In genomic region chr7:17697128-17697881, GRCh38 we compare ENCODE assay signal across 21 cellular contexts.
A peak's percentile ranks its signal among the peaks of the same experiment; 100 is the strongest.
DNase-seq lines count a peak whose midpoint lies in the region; ATAC-seq and TF ChIP-seq lines count a peak whose summit lies in the region.
"Had no signal": no experiment of that assay in that cellular context is flagged by ENCODE, and none has a peak within 500 bp of the region (broad histone marks: within the 10 kb centered on the region; RNA-seq: fewer than 3 reads in every experiment).

No MANE protein-coding gene starts in this region.

- TF ChIP-seq POLR2A in lower leg skin (IDR thresholded peaks at IDR 0.05): no peak

- TF ChIP-seq CTCF in right atrium auricular region (IDR thresholded peaks at IDR 0.05) (no peak), lower lobe of right lung (IDR thresholded peaks at IDR 0.05) (no peak), type B pancreatic cell (conservative IDR thresholded peaks at IDR 0.05) (no peak), lower leg skin (IDR thresholded peaks at IDR 0.05) (no peak)

- H3K36me3 ChIP-seq in right atrium auricular region (no peaks in the 10 kb centered on the region), lower lobe of right lung (no peaks in the 10 kb centered on the region)
- H3K36me3 ChIP-seq: transverse colon had no signal

- 88 to 90% methylated on average over 4 of the region's 4 CpGs for WGBS in lower leg skin, 2 donors

- H3K4me3 Mint-ChIP-seq in type B pancreatic cell: no peak overlapping the region
- H3K4me3 Mint-ChIP-seq: activated CD4-positive, alpha-beta T cell treated with anti-CD3 and anti-CD28 coated beads, Interleukin-2, amount 10 ng/mL, durations not matched to agents 24 days and 14 days; activated T-helper 1 cell treated with anti-CD3 and anti-CD28 coated beads, Interleukin-12 subunit alpha, Interleukin-12 subunit beta, Interleukin-2, Interleukin-4 antibody, amounts not matched to agents 30 ng/mL and 10 ng/mL and 1 ng/mL, durations not matched to agents 14 hours and 24 hours and 36 hours; B cell had no signal

- H3K4me3 ChIP-seq in right atrium auricular region: no peak overlapping the region
- H3K4me3 ChIP-seq in lower lobe of right lung: no peak overlapping the region
- no peak overlapping the region for H3K4me3 ChIP-seq in lower leg skin (ENCODE audit: low read depth, poor library complexity, severe bottlenecking)
- H3K4me3 ChIP-seq: skin epidermis, transverse colon had no signal

- H3K9me3 ChIP-seq in right atrium auricular region (peaks cover 0 to 32% of the 10 kb centered on the region in 2 donors), lower lobe of right lung (peaks cover 22% of the 10 kb centered on the region)

- intact Hi-C loops in Right ventricle myocardium superior (cut with DNase I) (no loop called here), lower lobe of right lung (cut with DNase I) (no loop called here), lower leg skin (cut with DNase I; ENCODE audit: low total_unique reads) (loop anchor here (10.0 kb wide), 1 partner anchor 647 kb away; no protein-coding TSS in a partner anchor)

- peak; percentile 46 for DNase-seq in Right ventricle myocardium superior
- no peak for DNase-seq in right atrium auricular region (ENCODE audit: low spot score)
- peak; percentile 68 for DNase-seq in fibroblast of peridontal ligament (ENCODE audit: extremely low read depth)
- DNase-seq in lower lobe of right lung: no peak
- DNase-seq in type B pancreatic cell (ENCODE audit: extremely low spot score, unreplicated experiment): no peak
- no peak for DNase-seq in lower leg skin (ENCODE audit: low spot score in 2 of 2)
- DNase-seq in HuH-7 (ENCODE audit: low spot score): no peak
- no peak for DNase-seq in H4 (ENCODE audit: low spot score)
- DNase-seq: 8988T; activated naive CD4-positive, alpha-beta T cell treated with anti-CD3 and anti-CD28 coated beads, Interleukin-2, amount 50 U/mL, for 16 hours; central memory CD4-positive, alpha-beta T cell; NCI-H510A; SK-N-SH; stimulated activated CD4-positive, alpha-beta T cell treated with anti-CD3 and anti-CD28 coated beads, Interleukin-2, amount 100 ng/mL, for 24 hours; stimulated activated naive CD8-positive, alpha-beta T cell treated with anti-CD3 and anti-CD28 coated beads, Interleukin-15, Interleukin-2, amounts not matched to agents 100 U/mL and 50 U/mL, for 24 hours had no signal

- ATAC-seq in Right ventricle myocardium superior (ENCODE audit: poor library complexity) (peak; percentile 88), lower lobe of right lung (peak; percentile 19 to 41)
- ATAC-seq: stimulated activated naive CD8-positive, alpha-beta T cell treated with anti-CD3 and anti-CD28 coated beads, Interleukin-15, Interleukin-2, amounts not matched to agents 100 U/mL and 50 U/mL, for 24 hours had no signal

- peaks cover 15% of the 10 kb centered on the region for H3K4me1 Mint-ChIP-seq in type B pancreatic cell (ENCODE audit: unreplicated experiment)
- H3K4me1 Mint-ChIP-seq: activated CD4-positive, alpha-beta T cell treated with anti-CD3 and anti-CD28 coated beads, Interleukin-2, amount 10 ng/mL, durations not matched to agents 24 days and 14 days; B cell had no signal

- H3K27me3 Mint-ChIP-seq in type B pancreatic cell: no peaks in the 10 kb centered on the region
- H3K27me3 Mint-ChIP-seq: activated CD4-positive, alpha-beta T cell treated with anti-CD3 and anti-CD28 coated beads, Interleukin-2, amount 10 ng/mL, durations not matched to agents 24 days and 14 days; progenitor cell of endocrine pancreas had no signal

- peaks cover 6% of the 10 kb centered on the region for H3K9me3 Mint-ChIP-seq in type B pancreatic cell

- H3K27me3 ChIP-seq in right atrium auricular region: no peaks in the 10 kb centered on the region
- no peaks in the 10 kb centered on the region for H3K27me3 ChIP-seq in lower lobe of right lung (ENCODE audit: low read depth)
- H3K27me3 ChIP-seq: transverse colon had no signal

- peak overlapping the region; percentile 85 for H3K27ac Mint-ChIP-seq in type B pancreatic cell
- H3K27ac Mint-ChIP-seq: activated CD4-positive, alpha-beta T cell treated with anti-CD3 and anti-CD28 coated beads, Interleukin-2, amount 10 ng/mL, durations not matched to agents 24 days and 14 days; activated T-helper 1 cell treated with anti-CD3 and anti-CD28 coated beads, Interleukin-12 subunit alpha, Interleukin-12 subunit beta, Interleukin-2, Interleukin-4 antibody, amounts not matched to agents 30 ng/mL and 10 ng/mL and 1 ng/mL, durations not matched to agents 14 hours and 24 hours and 36 hours; B cell; progenitor cell of endocrine pancreas had no signal

- H3K27ac ChIP-seq in right atrium auricular region: peak overlapping the region in 1 of 2 donors; percentile 63
- H3K27ac ChIP-seq in lower lobe of right lung: no peak overlapping the region
- H3K27ac ChIP-seq: transverse colon had no signal

- peaks cover 12% of the 10 kb centered on the region for H3K36me3 Mint-ChIP-seq in type B pancreatic cell

- no peaks in the 10 kb centered on the region for H3K4me1 ChIP-seq in right atrium auricular region
- no peaks in the 10 kb centered on the region for H3K4me1 ChIP-seq in lower lobe of right lung

Comparison
In these comparisons a context has a peak if more than half of its experiments do, and no peak if none do; other contexts are left out.
1. DNase-seq: peak in Right ventricle myocardium superior (single experiment) and fibroblast of peridontal ligament (single experiment); none in right atrium auricular region (single experiment), lower lobe of right lung (single experiment), type B pancreatic cell (single experiment), lower leg skin (0 of 2), HuH-7 (single experiment) and H4 (single experiment).